Comparison of ENCODE assay signal across 15 cellular contexts in genomic region chr2:162330881-162331280, GRCh38. TPM values are rescaled to one million over a fixed set of nuclear protein-coding genes. Genes with fewer than 3 reads are reported as not detected.
DNase-seq lines count a peak whose midpoint lies in the region; ATAC-seq and TF ChIP-seq lines count a peak whose summit lies in the region.
"Had no signal": no experiment of that assay in that cellular context is flagged by ENCODE, and none has a peak within 500 bp of the region (broad histone marks: within the 10 kb centered on the region; RNA-seq: fewer than 3 reads in every experiment).

No MANE protein-coding gene starts in this region.

- H3K27me3 Mint-ChIP-seq in GM23338 (ENCODE audit: insufficient read depth, low read depth, poor library complexity) (no peaks in the 10 kb centered on the region), osteocyte (ENCODE audit: unreplicated experiment) (peaks cover 8% of the 10 kb centered on the region)

- H3K4me2 ChIP-seq in GM23338: no peak overlapping the region

- no peaks in the 10 kb centered on the region for H3K9me3 ChIP-seq in RWPE2 (ENCODE audit: severe bottlenecking)

- H3K4me3 ChIP-seq in GM23338 (no peak overlapping the region), RWPE2 (ENCODE audit: severe bottlenecking) (no peak overlapping the region), epithelial cell of esophagus (ENCODE audit: low read length) (no peak overlapping the region)
- H3K4me3 ChIP-seq: GM12878, GM23248 had no signal

- no peaks in the 10 kb centered on the region for H3K79me2 ChIP-seq in GM23338 (replicated peaks; ENCODE audit: insufficient read depth)

- no peaks in the 10 kb centered on the region for H3F3A ChIP-seq in GM23338 (replicated peaks; ENCODE audit: low read depth)

- H3K4me1 Mint-ChIP-seq in GM23338: no peaks in the 10 kb centered on the region
- H3K4me1 Mint-ChIP-seq in osteocyte (ENCODE audit: unreplicated experiment): no peaks in the 10 kb centered on the region
- H3K4me1 Mint-ChIP-seq: H9 had no signal

- peaks cover 15% of the 10 kb centered on the region for H3K9me3 Mint-ChIP-seq in GM23338
- no peaks in the 10 kb centered on the region for H3K9me3 Mint-ChIP-seq in osteocyte (ENCODE audit: unreplicated experiment)
- H3K9me3 Mint-ChIP-seq: CD14-positive monocyte; CD8-positive, alpha-beta T cell had no signal

- no peaks in the 10 kb centered on the region for H3K9me2 ChIP-seq in GM23338 (ENCODE audit: insufficient read depth)

- H3K4me3 Mint-ChIP-seq in GM23338 (no peak overlapping the region), osteocyte (ENCODE audit: unreplicated experiment) (no peak overlapping the region)
- H3K4me3 Mint-ChIP-seq: CD14-positive monocyte; CD8-positive, alpha-beta T cell; H9 had no signal

- no peaks in the 10 kb centered on the region for H3K27me3 ChIP-seq in GM23338 (ENCODE audit: insufficient read depth)
- H3K27me3 ChIP-seq in RWPE2 (ENCODE audit: insufficient read depth, poor library complexity, severe bottlenecking): no peaks in the 10 kb centered on the region

- H3K36me3 Mint-ChIP-seq in GM23338 (ENCODE audit: low read depth) (peaks cover 7% of the 10 kb centered on the region; the same call in 2 of the 3 replicates), osteocyte (ENCODE audit: unreplicated experiment) (no peaks in the 10 kb centered on the region)
- H3K36me3 Mint-ChIP-seq: CD14-positive monocyte; CD8-positive, alpha-beta T cell had no signal

- no peaks in the 10 kb centered on the region for H3K4me1 ChIP-seq in GM23338 (ENCODE audit: insufficient read depth)
- no peaks in the 10 kb centered on the region for H3K4me1 ChIP-seq in RWPE2 (ENCODE audit: insufficient read depth, poor library complexity, severe bottlenecking)

- H3K36me3 ChIP-seq in GM23338 (ENCODE audit: insufficient read depth): no peaks in the 10 kb centered on the region
- no peaks in the 10 kb centered on the region for H3K36me3 ChIP-seq in RWPE2 (ENCODE audit: low read depth)

- H2AFZ ChIP-seq in GM23338: peak overlapping the region; percentile 35; the same call in 1 of the 2 replicates
- H2AFZ ChIP-seq: GM23248 had no signal

- no peaks in the 10 kb centered on the region for H4K20me1 ChIP-seq in GM23338 (replicated peaks; ENCODE audit: insufficient read depth)

- TF ChIP-seq CTCF in GM23338 (conservative IDR thresholded peaks at IDR 0.05; ENCODE audit: low read depth in 2 of 2): no peak
- no peak for TF ChIP-seq CTCF in RWPE2 (IDR thresholded peaks at IDR 0.05; ENCODE audit: poor library complexity, severe bottlenecking)
- no peak for TF ChIP-seq CTCF in epithelial cell of esophagus (IDR thresholded peaks at IDR 0.05; ENCODE audit: insufficient read depth, low read depth, low read length, missing control alignments)
- TF ChIP-seq CTCF in osteocyte (IDR thresholded peaks at IDR 0.05): no peak

- DNase-seq in GM23338 (ENCODE audit: low spot score) (no peak), RWPE2 (ENCODE audit: low spot score) (no peak), epithelial cell of esophagus (ENCODE audit: low read depth) (peak; percentile 54), amygdala (lab: John Stamatoyannopoulos, UW) (no peak), osteocyte (ENCODE audit: extremely low spot score, unreplicated experiment) (no peak)
- no peak for DNase-seq in stimulated activated CD4-positive, alpha-beta T cell treated with anti-CD3 and anti-CD28 coated beads, Interleukin-15, amount 100 ng/mL, for 24 hours
- DNase-seq: CD8-positive, alpha-beta T cell; COR-L47; DMS153; GM23248; H9; IMR-90 had no signal

- ATAC-seq in GM23338: no peak
- ATAC-seq in RWPE2 (ENCODE audit: low read depth): peak; percentile 66; the same call in 2 of the 3 replicates
- no peak for ATAC-seq in GM21825 (IDR thresholded peaks at IDR 0.05; ENCODE audit: unreplicated experiment)
- ATAC-seq: CD8-positive, alpha-beta T cell; GM12878 had no signal

- H3K27ac ChIP-seq in GM23338 (ENCODE audit: low read depth): no peak overlapping the region
- H3K27ac ChIP-seq in RWPE2 (ENCODE audit: poor library complexity, severe bottlenecking): no peak overlapping the region
- H3K27ac ChIP-seq: GM23248 had no signal

- no peak overlapping the region for H3K27ac Mint-ChIP-seq in GM23338
- H3K27ac Mint-ChIP-seq in osteocyte (ENCODE audit: unreplicated experiment): no peak overlapping the region
- H3K27ac Mint-ChIP-seq: CD14-positive monocyte; CD8-positive, alpha-beta T cell; H9 had no signal

TF ChIP-seq in GM23338, 12 proteins besides CTCF, POLR2A, EP300 and RAD21 (continues in another document):
- TF ChIP-seq JUNB (IDR thresholded peaks at IDR 0.05; ENCODE audit: unreplicated experiment) (no peak), STAT1 (IDR thresholded peaks at IDR 0.05; ENCODE audit: unreplicated experiment) (no peak), NANOG (IDR thresholded peaks at IDR 0.05; ENCODE audit: borderline replicate concordance) (no peak), ZNF331 (CRISPR knock-in tag; IDR thresholded peaks at IDR 0.05; ENCODE audit: low read depth) (no peak), ZNF114 (CRISPR knock-in tag; IDR thresholded peaks at IDR 0.05) (no peak), POLR2AphosphoS5 (IDR thresholded peaks at IDR 0.05; ENCODE audit: low read depth) (no peak), REST (IDR thresholded peaks at IDR 0.05; ENCODE audit: unreplicated experiment) (no peak)

RNA-seq across cellular contexts. Expression of gene IFIH1, which starts 12.4 kb away (rescaled TPM):
- total RNA-seq in GM23338 (2014; rRNA removed; shearing (Covaris generic)): 2.5 and 3.0 TPM in 2 replicates
- 0.97 and 1.2 TPM in 2 replicates for polyA plus RNA-seq in GM23338 (2016; fragmentation: Nextera tagmentation; extraction: Ambion mirVana)
- total RNA-seq in osteocyte: 5.4 and 6.4 TPM in 2 replicates

RNA-seq across cellular contexts. Expression of gene GCA, which starts 13.1 kb away (rescaled TPM):
- 39.3 and 42.6 TPM in 2 replicates for total RNA-seq in GM23338 (2014; rRNA removed; shearing (Covaris generic))
- polyA plus RNA-seq in GM23338 (2016; fragmentation: Nextera tagmentation; extraction: Ambion mirVana): 52.0 and 62.7 TPM in 2 replicates
- total RNA-seq in osteocyte: 3.9 and 4.0 TPM in 2 replicates
